Comparison of ENCODE assay signal across 21 cellular contexts in the genomic region with DNA sequence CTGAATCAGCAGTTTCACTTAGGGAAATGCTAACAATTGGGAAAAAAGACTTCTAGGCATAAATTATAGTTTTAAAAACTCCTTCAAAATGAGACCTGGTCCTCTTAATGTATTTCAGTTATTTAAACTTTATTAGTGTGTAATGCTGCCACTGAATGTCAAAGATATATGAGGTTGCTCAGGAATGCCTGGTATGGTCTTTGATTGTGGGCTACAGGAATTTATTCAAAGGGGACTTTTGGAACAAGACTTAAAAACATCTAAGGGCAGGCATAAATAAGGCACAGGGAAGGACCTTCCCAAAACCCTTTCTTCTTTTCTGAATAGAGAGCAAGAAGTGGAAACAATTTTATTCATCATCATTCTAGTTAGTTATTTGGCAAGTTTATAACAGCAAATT.
DNase-seq lines count a peak whose midpoint lies in the region; ATAC-seq and TF ChIP-seq lines count a peak whose summit lies in the region.
"Had no signal": no experiment of that assay in that cellular context is flagged by ENCODE, and none has a peak within 500 bp of the region (broad histone marks: within the 10 kb centered on the region; RNA-seq: fewer than 3 reads in every experiment).

No MANE protein-coding gene starts in this region.

- H3K9me3 ChIP-seq in osteoblast (ENCODE audit: low read depth, low read length): no peaks in the 10 kb centered on the region
- H3K9me3 ChIP-seq: BLaER1, SJSA1 had no signal

- H3K4me3 ChIP-seq in astrocyte of the spinal cord (ENCODE audit: low read depth, low read length): no peak overlapping the region
- no peak overlapping the region for H3K4me3 ChIP-seq in fibroblast of the aortic adventitia (ENCODE audit: low read depth, low read length)
- H3K4me3 ChIP-seq in osteoblast (ENCODE audit: insufficient read depth, low read length): no peak overlapping the region
- H3K4me3 ChIP-seq: BLaER1, K562, PC-9, SJSA1 had no signal

- H3K27ac ChIP-seq in osteoblast (ENCODE audit: low read depth, low read length): no peak overlapping the region
- H3K27ac ChIP-seq: BLaER1, PC-9, SJSA1 had no signal

- H3K79me2 ChIP-seq in osteoblast (ENCODE audit: insufficient read depth, low read length): no peaks in the 10 kb centered on the region

- H3K9me3 Mint-ChIP-seq in HFFc6: no peaks in the 10 kb centered on the region

- no peaks in the 10 kb centered on the region for H3K36me3 Mint-ChIP-seq in HFFc6 (ENCODE audit: low read depth)
- H3K36me3 Mint-ChIP-seq: CD4-positive, CD25-positive, alpha-beta regulatory T cell had no signal

- TF ChIP-seq CTCF in HFFc6 (IDR thresholded peaks at IDR 0.05) (no peak), astrocyte of the spinal cord (IDR thresholded peaks at IDR 0.05; ENCODE audit: low read depth, low read length) (no peak), fibroblast of the aortic adventitia (IDR thresholded peaks at IDR 0.05; ENCODE audit: insufficient read depth, low read length) (no peak), osteoblast (IDR thresholded peaks at IDR 0.05; ENCODE audit: extremely low read depth, low read depth, low read length) (no peak)

- DNase-seq in HFFc6 (no peak), astrocyte of the spinal cord (ENCODE audit: low read depth, low spot score) (peak; percentile 17), fibroblast of the aortic adventitia (ENCODE audit: low read depth) (peak; percentile 19), renal cortical epithelial cell (ENCODE audit: low read depth) (peak; percentile 29), osteoblast (ENCODE audit: insufficient read length, low spot score, missing footprints) (no peak)
- DNase-seq: CD4-positive, CD25-positive, alpha-beta regulatory T cell; H7; MM.1S; NCI-H2029; NCI-H446 treated with DMSO at 0.1 percent for 48 hours; NCI-H526; NCI-H82; PC-9; Right ventricle myocardium superior; RPMI8226 had no signal

- no peak for ATAC-seq in GM18870 (IDR thresholded peaks at IDR 0.05; ENCODE audit: unreplicated experiment)
- ATAC-seq in GM21825 (IDR thresholded peaks at IDR 0.05; ENCODE audit: unreplicated experiment): no peak
- ATAC-seq in GM19324 (IDR thresholded peaks at IDR 0.05; ENCODE audit: low FRiP score, unreplicated experiment): no peak
- ATAC-seq: K562 had no signal

- H2AFZ ChIP-seq in osteoblast (ENCODE audit: low read length): no peak overlapping the region
- H2AFZ ChIP-seq: PC-9 had no signal

- H3K27me3 Mint-ChIP-seq in HFFc6 (ENCODE audit: insufficient read depth): no peaks in the 10 kb centered on the region
- H3K27me3 Mint-ChIP-seq: CD4-positive, CD25-positive, alpha-beta regulatory T cell had no signal

- in situ Hi-C loops in astrocyte of the spinal cord (cut with HindIII; ENCODE audit: low sequenced_read_pairs): no loop called here

- no peak overlapping the region for H3K4me2 ChIP-seq in osteoblast (ENCODE audit: insufficient read depth, low read length)
- H3K4me2 ChIP-seq: BLaER1, PC-9 had no signal

- H4K20me1 ChIP-seq in osteoblast (ENCODE audit: insufficient read depth, low read length): no peaks in the 10 kb centered on the region
- H4K20me1 ChIP-seq: BLaER1 had no signal

- no peaks in the 10 kb centered on the region for H3K36me3 ChIP-seq in osteoblast (ENCODE audit: insufficient read depth, low read length)
- H3K36me3 ChIP-seq: BLaER1, SJSA1 had no signal

- no peak overlapping the region for H3K27ac Mint-ChIP-seq in HFFc6
- H3K27ac Mint-ChIP-seq: CD4-positive, CD25-positive, alpha-beta regulatory T cell had no signal

- no peaks in the 10 kb centered on the region for H3K4me1 ChIP-seq in osteoblast (ENCODE audit: insufficient read depth, low read length)
- H3K4me1 ChIP-seq: BLaER1 had no signal

- H3K27me3 ChIP-seq in osteoblast (ENCODE audit: insufficient read depth, low read length): no peaks in the 10 kb centered on the region
- H3K27me3 ChIP-seq: BLaER1, SJSA1 had no signal

- peak overlapping the region; percentile 7; the same call in 1 of the 2 replicates for H3K4me3 Mint-ChIP-seq in HFFc6
- H3K4me3 Mint-ChIP-seq: CD4-positive, CD25-positive, alpha-beta regulatory T cell had no signal

- H3K4me1 Mint-ChIP-seq in HFFc6 (ENCODE audit: low read depth): peaks cover 45% of the 10 kb centered on the region
- H3K4me1 Mint-ChIP-seq: CD4-positive, CD25-positive, alpha-beta regulatory T cell had no signal

Comparison
In these comparisons a context has a peak if more than half of its experiments do, and no peak if none do; other contexts are left out.
1. DNase-seq: peak in astrocyte of the spinal cord (single experiment), fibroblast of the aortic adventitia (single experiment) and renal cortical epithelial cell (single experiment); none in HFFc6 (single experiment) and osteoblast (single experiment).